Comparison of ENCODE assay signal across 1 cellular context in genomic region chr1:230250676-230251075, GRCh38.
TF ChIP-seq lines count a peak whose summit lies in the region.

No MANE protein-coding gene starts in this region.

TF ChIP-seq in WTC11, 78 proteins besides CTCF, POLR2A, EP300 and RAD21 (continued from another document):
- TF ChIP-seq AR (CRISPR knock-in tag; IDR thresholded peaks at IDR 0.05) (no peak), SP1 (CRISPR knock-in tag; conservative IDR thresholded peaks at IDR 0.05) (no peak), ERG (CRISPR knock-in tag; IDR thresholded peaks at IDR 0.05) (no peak), STAT6 (CRISPR knock-in tag; conservative IDR thresholded peaks at IDR 0.05; ENCODE audit: low read depth) (no peak), E2F1 (CRISPR knock-in tag; IDR thresholded peaks at IDR 0.05) (no peak), ZNF138 (CRISPR knock-in tag; conservative IDR thresholded peaks at IDR 0.05) (no peak), ZBTB21 (CRISPR knock-in tag; IDR thresholded peaks at IDR 0.05; ENCODE audit: borderline replicate concordance) (no peak)
